In genomic region chr14:101945171-101945570, GRCh38 we compare ENCODE assay signal across 22 cellular contexts. TPM values are rescaled to one million over a fixed set of nuclear protein-coding genes. Genes with fewer than 3 reads are reported as not detected.
A peak's percentile ranks its signal among the peaks of the same experiment; 100 is the strongest.
DNase-seq lines count a peak whose midpoint lies in the region; ATAC-seq and TF ChIP-seq lines count a peak whose summit lies in the region.
"Had no signal": no experiment of that assay in that cellular context is flagged by ENCODE, and none has a peak within 500 bp of the region (broad histone marks: within the 10 kb centered on the region; RNA-seq: fewer than 3 reads in every experiment).

No MANE protein-coding gene starts in this region.

- TF ChIP-seq CTCF in WTC11 (IDR thresholded peaks at IDR 0.05) = no peak
- no peak for TF ChIP-seq CTCF in parathyroid adenoma (IDR thresholded peaks at IDR 0.05)

- no peaks in the 10 kb centered on the region for H3K9me3 Mint-ChIP-seq in activated T-cell treated with anti-CD3 and anti-CD28 coated beads, Interleukin-2, amount 50 U/mL, for 4 hours
- H3K9me3 Mint-ChIP-seq in activated T-cell treated with anti-CD3 and anti-CD28 coated beads, Interleukin-2, amount 50 U/mL, for 24 hours = no peaks in the 10 kb centered on the region
- H3K9me3 Mint-ChIP-seq in WTC11 = no peaks in the 10 kb centered on the region

- peaks cover 11% of the 10 kb centered on the region for H3K4me1 ChIP-seq in iPS-18a (ENCODE audit: control insufficient read depth, low read depth, low read length)
- peaks cover 2% of the 10 kb centered on the region for H3K4me1 ChIP-seq in parathyroid adenoma

- no peak for DNase-seq in activated T-cell treated with anti-CD3 and anti-CD28 coated beads, Interleukin-2, amount 50 U/mL, for 4 hours
- DNase-seq in activated T-cell treated with anti-CD3 and anti-CD28 coated beads, Interleukin-2, amount 50 U/mL, for 24 hours = no peak
- DNase-seq in WTC11 (ENCODE audit: low spot score) (no peak), NOMO-1 (lab: John Stamatoyannopoulos, UW; ENCODE audit: unreplicated experiment in 2 of 2) (no peak), NCI-H2196 (lab: John Stamatoyannopoulos, UW; ENCODE audit: unreplicated experiment) (no peak), KG1 (lab: John Stamatoyannopoulos, UW) (no peak)
- DNase-seq: 8988T; activated CD4-positive, alpha-beta T cell treated with anti-CD3 and anti-CD28 coated beads for 1 hour; activated naive CD4-positive, alpha-beta T cell treated with Interleukin-2 at 50 U/mL for 16 hours; activated T-cell treated with anti-CD3 and anti-CD28 coated beads for 4 hours; DMS153; Karpas-422; left cardiac atrium; NCI-H1436 treated with DMSO at 0.1 percent for 48 hours; NCI-H774; stomach; T-helper 1 cell; thyroid gland had no signal

- no peaks in the 10 kb centered on the region for H3K36me3 ChIP-seq in iPS-18a (ENCODE audit: control insufficient read depth, low read depth, low read length)
- H3K36me3 ChIP-seq in parathyroid adenoma (ENCODE audit: control insufficient read depth, insufficient read depth, low read length) = no peaks in the 10 kb centered on the region
- H3K36me3 ChIP-seq: stomach, thyroid gland had no signal

- H3K9me3 ChIP-seq in iPS-18a (ENCODE audit: control insufficient read depth, low read depth, low read length) (no peaks in the 10 kb centered on the region), parathyroid adenoma (ENCODE audit: control insufficient read depth, low read length) (no peaks in the 10 kb centered on the region)
- H3K9me3 ChIP-seq: stomach, thyroid gland had no signal

- CTCF ChIA-PET in WTC11 (lab: Charles Lee) = interaction anchor here (0.6 to 1.1 kb wide), 4 partner anchors 9 to 238 kb away, joined by 3 to 4 read pairs (median 4); no protein-coding TSS in a partner anchor

- H2AFZ ChIP-seq in parathyroid adenoma = peak overlapping the region; percentile 56

- H3K79me2 ChIP-seq in parathyroid adenoma = peaks cover 2% of the 10 kb centered on the region

- H3K27me3 ChIP-seq in iPS-18a (ENCODE audit: control insufficient read depth, insufficient read depth, low read length) (peaks cover 57% of the 10 kb centered on the region), parathyroid adenoma (ENCODE audit: control insufficient read depth, insufficient read depth, low read length) (no peaks in the 10 kb centered on the region)
- H3K27me3 ChIP-seq: thyroid gland had no signal

- ATAC-seq in activated T-cell treated with anti-CD3 and anti-CD28 coated beads, Interleukin-2, amount 50 U/mL, for 4 hours = no peak
- ATAC-seq in WTC11 = peak; percentile 34
- ATAC-seq: left cardiac atrium had no signal

- H3K27ac ChIP-seq in iPS-18a (ENCODE audit: low read length) (no peak overlapping the region), parathyroid adenoma (no peak overlapping the region)
- H3K27ac ChIP-seq: HL-60, RWPE1, stomach, thyroid gland had no signal

- H3K27me3 Mint-ChIP-seq in activated T-cell treated with anti-CD3 and anti-CD28 coated beads, Interleukin-2, amount 50 U/mL, for 4 hours (ENCODE audit: low read depth) = peaks cover 45% of the 10 kb centered on the region
- H3K27me3 Mint-ChIP-seq in activated T-cell treated with anti-CD3 and anti-CD28 coated beads, Interleukin-2, amount 50 U/mL, for 24 hours = peaks cover 45% of the 10 kb centered on the region
- peaks cover 79% of the 10 kb centered on the region for H3K27me3 Mint-ChIP-seq in WTC11 (ENCODE audit: low read depth)

- no peak overlapping the region for H3K9ac ChIP-seq in iPS-18a (ENCODE audit: low read length)
- no peak overlapping the region for H3K9ac ChIP-seq in parathyroid adenoma

- H3K4me2 ChIP-seq in parathyroid adenoma (ENCODE audit: low read length) = no peak overlapping the region

- peaks cover 13% of the 10 kb centered on the region for H3K4me1 Mint-ChIP-seq in activated T-cell treated with anti-CD3 and anti-CD28 coated beads, Interleukin-2, amount 50 U/mL, for 4 hours (ENCODE audit: low read depth)
- peaks cover 17% of the 10 kb centered on the region for H3K4me1 Mint-ChIP-seq in activated T-cell treated with anti-CD3 and anti-CD28 coated beads, Interleukin-2, amount 50 U/mL, for 24 hours (ENCODE audit: low read depth)
- peaks cover 24% of the 10 kb centered on the region for H3K4me1 Mint-ChIP-seq in WTC11

- no peak overlapping the region for H3K27ac Mint-ChIP-seq in activated T-cell treated with anti-CD3 and anti-CD28 coated beads, Interleukin-2, amount 50 U/mL, for 24 hours
- H3K27ac Mint-ChIP-seq in WTC11 = no peak overlapping the region

- peak overlapping the region; percentile 2 for H3K4me3 ChIP-seq in iPS-18a (ENCODE audit: low read length)
- H3K4me3 ChIP-seq in parathyroid adenoma (ENCODE audit: low read depth, low read length) = no peak overlapping the region
- H3K4me3 ChIP-seq: stomach, thyroid gland had no signal

- H3K4me3 Mint-ChIP-seq in activated T-cell treated with anti-CD3 and anti-CD28 coated beads, Interleukin-2, amount 50 U/mL, for 4 hours = peak overlapping the region; percentile 19
- no peak overlapping the region for H3K4me3 Mint-ChIP-seq in activated T-cell treated with anti-CD3 and anti-CD28 coated beads, Interleukin-2, amount 50 U/mL, for 24 hours
- H3K4me3 Mint-ChIP-seq in WTC11 = no peak overlapping the region

- POLR2A ChIA-PET in WTC11 (lab: Charles Lee) = interaction anchor here (0.7 kb wide), 2 partner anchors 135 to 210 kb away, joined by 3 to 4 read pairs; no protein-coding TSS in a partner anchor

- H3K36me3 Mint-ChIP-seq in activated T-cell treated with anti-CD3 and anti-CD28 coated beads, Interleukin-2, amount 50 U/mL, for 4 hours (ENCODE audit: insufficient read depth) = no peaks in the 10 kb centered on the region
- peaks cover 11% of the 10 kb centered on the region for H3K36me3 Mint-ChIP-seq in activated T-cell treated with anti-CD3 and anti-CD28 coated beads, Interleukin-2, amount 50 U/mL, for 24 hours (ENCODE audit: low read depth)
- H3K36me3 Mint-ChIP-seq in WTC11 = no peaks in the 10 kb centered on the region

TF ChIP-seq in WTC11, 78 proteins besides CTCF, POLR2A, EP300 and RAD21 (continues in another document):
- no peak for TF ChIP-seq PRRX2 (CRISPR knock-in tag; IDR thresholded peaks at IDR 0.05)
- TF ChIP-seq GTF2I (CRISPR knock-in tag; conservative IDR thresholded peaks at IDR 0.05) = no peak
- TF ChIP-seq ELF4 (CRISPR knock-in tag; IDR thresholded peaks at IDR 0.05; ENCODE audit: low read depth) = no peak
- TF ChIP-seq ARID4B (CRISPR knock-in tag; IDR thresholded peaks at IDR 0.05; ENCODE audit: borderline replicate concordance) = no peak
- TF ChIP-seq ZNF263 (CRISPR knock-in tag; IDR thresholded peaks at IDR 0.05; ENCODE audit: low read depth) = no peak
- no peak for TF ChIP-seq ZNF121 (CRISPR knock-in tag; IDR thresholded peaks at IDR 0.05)
- no peak for TF ChIP-seq MAX (CRISPR knock-in tag; IDR thresholded peaks at IDR 0.05)
- TF ChIP-seq ZMAT4 (CRISPR knock-in tag; IDR thresholded peaks at IDR 0.05) = 0 out of 2 replicates have a peak, but pooled peaks have one; percentile 49
- no peak for TF ChIP-seq ATF2 (CRISPR knock-in tag; IDR thresholded peaks at IDR 0.05; ENCODE audit: borderline replicate concordance, low read depth)

RNA-seq across cellular contexts. Expression of gene DYNC1H1, which starts 19.2 kb away (rescaled TPM):
- total RNA-seq in activated T-cell treated with anti-CD3 and anti-CD28 coated beads, Interleukin-2, amount 50 U/mL, for 4 hours = 100 to 1,000 TPM; 198 to 211 (median 204) TPM
- 382 to 438 TPM (median 392 TPM) in 3 replicates for total RNA-seq in WTC11 (2021)
